Comparison of ENCODE assay signal across 14 cellular contexts in genomic region chr2:240791821-240792657, GRCh38. TPM values are rescaled to one million over a fixed set of nuclear protein-coding genes. Genes with fewer than 3 reads are reported as not detected.
DNase-seq lines count a peak whose midpoint lies in the region; ATAC-seq, FAIRE-seq and TF ChIP-seq lines count a peak whose summit lies in the region.
"Had no signal": no experiment of that assay in that cellular context is flagged by ENCODE, and none has a peak within 500 bp of the region (broad histone marks: within the 10 kb centered on the region; RNA-seq: fewer than 3 reads in every experiment).

No MANE protein-coding gene starts in this region.

- intact Hi-C loops in CD14-positive monocyte (cut with micrococcal nuclease), result no loop called here
- intact Hi-C loops in left ventricle myocardium inferior (cut with micrococcal nuclease), result no loop called here
- intact Hi-C loops in ovary (cut with DNase I), result no loop called here

- H3K9me3 Mint-ChIP-seq in CD14-positive monocyte, result no peaks in the 10 kb centered on the region
- H3K9me3 Mint-ChIP-seq in activated CD4-positive, alpha-beta T cell treated with anti-CD3 and anti-CD28 coated beads, Interleukin-2, amount 10 ng/mL, durations not matched to agents 7 days and 5 days, result no peaks in the 10 kb centered on the region
- H3K9me3 Mint-ChIP-seq: IgD-negative memory B cell had no signal

- peaks cover 22% of the 10 kb centered on the region for H3K27me3 ChIP-seq in left ventricle myocardium inferior (ENCODE audit: low read depth)
- H3K27me3 ChIP-seq in ovary, result no peaks in the 10 kb centered on the region
- H3K27me3 ChIP-seq: neutrophil had no signal

- POLR2A ChIA-PET in activated CD4-positive, alpha-beta T cell treated with anti-CD3 and anti-CD28 coated beads, Interleukin-2, amount 10 ng/mL, durations not matched to agents 7 days and 5 days (lab: Charles Lee), result no interaction called here

- DNase-seq in CD14-positive monocyte (ENCODE audit: low spot score), result peak; percentile 27
- DNase-seq in SK-N-DZ (ENCODE audit: low spot score), result peak; percentile 42
- DNase-seq in left ventricle myocardium inferior, result peak; percentile 11
- DNase-seq in ovary, result peak; percentile 58 to 82 (median 75)
- DNase-seq in GM20000 (ENCODE audit: low spot score), result no peak
- no peak for DNase-seq in GM19239 (ENCODE audit: insufficient read length, low spot score)
- no peak for DNase-seq in activated CD4-positive, alpha-beta T cell treated with anti-CD3 and anti-CD28 coated beads, Interleukin-2, amount 10 ng/mL, durations not matched to agents 7 days and 5 days
- DNase-seq: AML-193, lower lobe of right lung, SK-N-SH had no signal

- WGBS in ovary, 3 donors, result 19 to 24% (median 24%) methylated on average over 12 to 16 of the region's 16 CpGs

- H3K9me3 ChIP-seq in left ventricle myocardium inferior (replicated peaks), result no peaks in the 10 kb centered on the region
- H3K9me3 ChIP-seq in ovary, result no peaks in the 10 kb centered on the region
- H3K9me3 ChIP-seq: lower lobe of right lung, neutrophil, SK-N-SH had no signal

- TF ChIP-seq EP300 in ovary (IDR thresholded peaks at IDR 0.05), result no peak

- H3K4me1 ChIP-seq in left ventricle myocardium inferior (no peaks in the 10 kb centered on the region), ovary (ENCODE audit: insufficient read depth) (no peaks in the 10 kb centered on the region)
- H3K4me1 ChIP-seq: lower lobe of right lung had no signal

- TF ChIP-seq POLR2A in ovary (IDR thresholded peaks at IDR 0.05), result no peak

- TF ChIP-seq CTCF in CD14-positive monocyte (IDR thresholded peaks at IDR 0.05) (no peak), left ventricle myocardium inferior (IDR thresholded peaks at IDR 0.05; ENCODE audit: borderline replicate concordance) (no peak), ovary (IDR thresholded peaks at IDR 0.05) (no peak), GM20000 (IDR thresholded peaks at IDR 0.05; ENCODE audit: extremely low read depth, missing control alignments) (no peak)

- CTCF ChIA-PET in activated CD4-positive, alpha-beta T cell treated with anti-CD3 and anti-CD28 coated beads, Interleukin-2, amount 10 ng/mL, durations not matched to agents 7 days and 5 days (lab: Charles Lee), result no interaction called here

- no peak overlapping the region for H3K4me3 ChIP-seq in left ventricle myocardium inferior
- no peak overlapping the region for H3K4me3 ChIP-seq in ovary
- H3K4me3 ChIP-seq: coronary artery, lower lobe of right lung had no signal

- no peak overlapping the region for H3K27ac ChIP-seq in left ventricle myocardium inferior (replicated peaks)
- H3K27ac ChIP-seq in ovary, result peak overlapping the region in 1 of 2 donors; percentile 72
- H3K27ac ChIP-seq: coronary artery, lower lobe of right lung, neutrophil had no signal

- H3K36me3 ChIP-seq in left ventricle myocardium inferior (no peaks in the 10 kb centered on the region), ovary (no peaks in the 10 kb centered on the region)
- H3K36me3 ChIP-seq: lower lobe of right lung, neutrophil had no signal

- no peak for FAIRE-seq in GM19239 (lab: Jason Lieb, UNC)

- no peak overlapping the region for H3K4me3 Mint-ChIP-seq in CD14-positive monocyte
- H3K4me3 Mint-ChIP-seq in activated CD4-positive, alpha-beta T cell treated with anti-CD3 and anti-CD28 coated beads, Interleukin-2, amount 10 ng/mL, durations not matched to agents 7 days and 5 days, result no peak overlapping the region
- H3K4me3 Mint-ChIP-seq: IgD-negative memory B cell had no signal

- peaks cover 0 to 6% (median 3%) of the 10 kb centered on the region in 3 donors for H3K27me3 Mint-ChIP-seq in CD14-positive monocyte (ENCODE audit: low read depth in 3 of 3)
- no peaks in the 10 kb centered on the region for H3K27me3 Mint-ChIP-seq in activated CD4-positive, alpha-beta T cell treated with anti-CD3 and anti-CD28 coated beads, Interleukin-2, amount 10 ng/mL, durations not matched to agents 7 days and 5 days

- no peaks in the 10 kb centered on the region for H3K36me3 Mint-ChIP-seq in CD14-positive monocyte
- no peaks in the 10 kb centered on the region for H3K36me3 Mint-ChIP-seq in activated CD4-positive, alpha-beta T cell treated with anti-CD3 and anti-CD28 coated beads, Interleukin-2, amount 10 ng/mL, durations not matched to agents 7 days and 5 days (ENCODE audit: low read depth)
- H3K36me3 Mint-ChIP-seq: IgD-negative memory B cell had no signal

- no peak overlapping the region for H3K27ac Mint-ChIP-seq in CD14-positive monocyte
- no peak overlapping the region for H3K27ac Mint-ChIP-seq in activated CD4-positive, alpha-beta T cell treated with anti-CD3 and anti-CD28 coated beads, Interleukin-2, amount 10 ng/mL, durations not matched to agents 7 days and 5 days
- H3K27ac Mint-ChIP-seq: IgD-negative memory B cell had no signal

- no peak for ATAC-seq in GM21515 (IDR thresholded peaks at IDR 0.05; ENCODE audit: unreplicated experiment)
- ATAC-seq: lower lobe of right lung had no signal

- no peaks in the 10 kb centered on the region for H3K4me1 Mint-ChIP-seq in CD14-positive monocyte
- no peaks in the 10 kb centered on the region for H3K4me1 Mint-ChIP-seq in activated CD4-positive, alpha-beta T cell treated with anti-CD3 and anti-CD28 coated beads, Interleukin-2, amount 10 ng/mL, durations not matched to agents 7 days and 5 days
- H3K4me1 Mint-ChIP-seq: IgD-negative memory B cell had no signal

RNA-seq across cellular contexts. Expression of gene KIF1A, which starts 28.0 kb away (rescaled TPM):
- polyA plus RNA-seq in CD14-positive monocyte (not detected), ovary (under 1 TPM; 0.85 to 0.93 TPM)
- 81.1 and 88.4 TPM in 2 replicates for polyA plus RNA-seq in SK-N-DZ (2014; cell fraction: cytosol; rRNA removed)
- 138 and 201 TPM in 2 replicates for polyA plus RNA-seq in SK-N-DZ (2014; cell fraction: nucleus; rRNA removed)
- total RNA-seq in left ventricle myocardium inferior (2.0 TPM), ovary (1 to 10 TPM in 6 of 7 donors, under 1 TPM in 1; 0.48 to 4.4 (median 1.7) TPM)
- under 1 TPM; 0.37 to 0.40 TPM for total RNA-seq in activated CD4-positive, alpha-beta T cell treated with anti-CD3 and anti-CD28 coated beads, Interleukin-2, amount 10 ng/mL, durations not matched to agents 7 days and 5 days
- polyA plus RNA-seq: IgD-negative memory B cell had no signal

Comparison
In these comparisons a context has a peak if more than half of its experiments do, and no peak if none do; other contexts are left out.
1. DNase-seq: peak in CD14-positive monocyte (single experiment), SK-N-DZ (single experiment), left ventricle myocardium inferior (single experiment) and ovary (5 of 5); none in GM20000 (single experiment), GM19239 (single experiment) and activated CD4-positive, alpha-beta T cell treated with anti-CD3 and anti-CD28 coated beads, Interleukin-2, amount 10 ng/mL, durations not matched to agents 7 days and 5 days (single experiment).